Comparison of ENCODE assay signal across 21 cellular contexts in genomic region chrX:28651186-28651585, GRCh38.
"Had no signal": no experiment of that assay in that cellular context is flagged by ENCODE, and none has a peak within 500 bp of the region (broad histone marks: within the 10 kb centered on the region; RNA-seq: fewer than 3 reads in every experiment).

No MANE protein-coding gene starts in this region.

- H3K27me3 Mint-ChIP-seq: IgD-negative memory B cell had no signal

- H3K9me3 ChIP-seq: SJCRH30 had no signal

- H3K27me3 ChIP-seq: SJCRH30 had no signal

- H3K4me1 ChIP-seq: SJCRH30 had no signal

- H3K9ac ChIP-seq: KMS-11 had no signal

- H3K27ac Mint-ChIP-seq: IgD-negative memory B cell had no signal

- H3K36me3 ChIP-seq: SJCRH30 had no signal

- DNase-seq: Kasumi-1, MV-4-11, NCI-H1048, NCI-H1105, NCI-H1436 treated with DMSO at 0.1 percent for 48 hours, NCI-H1694, NCI-H187 treated with DMSO at 0.1 percent for 48 hours, NCI-H2029 treated with DMSO at 0.1 percent for 48 hours, NCI-H2171, NCI-H226, NCI-H446, NCI-H510A, NCI-H524 treated with DMSO at 0.1 percent for 48 hours, NCI-H774, SHP77 treated with DMSO at 0.1 percent for 48 hours, SJCRH30 had no signal

- FAIRE-seq: HTR-8/SVneo, K562 had no signal

- H3K4me3 Mint-ChIP-seq: IgD-negative memory B cell had no signal

- H3K4me2 ChIP-seq: KMS-11 had no signal

- H3K36me3 Mint-ChIP-seq: IgD-negative memory B cell had no signal

- H3K4me1 Mint-ChIP-seq: IgD-negative memory B cell had no signal

- H3K4me3 ChIP-seq: K562, SJCRH30 had no signal

- H3K27ac ChIP-seq: HL-60, KMS-11, SJCRH30 had no signal
